ENCODE assay signal across 9 cellular contexts in genomic region chr2:68689553-68690537, GRCh38. TPM values are rescaled to one million over a fixed set of nuclear protein-coding genes. Genes with fewer than 3 reads are reported as not detected.
DNase-seq lines count a peak whose midpoint lies in the region; ATAC-seq and TF ChIP-seq lines count a peak whose summit lies in the region.
"Had no signal": no experiment of that assay in that cellular context is flagged by ENCODE, and none has a peak within 500 bp of the region (broad histone marks: within the 10 kb centered on the region; RNA-seq: fewer than 3 reads in every experiment).

No MANE protein-coding gene starts in this region.

- H3K27me3 ChIP-seq in CD4-positive, CD25-positive, alpha-beta regulatory T cell (ENCODE audit: control insufficient read depth, insufficient read depth, low read length) = no peaks in the 10 kb centered on the region
- no peaks in the 10 kb centered on the region for H3K27me3 ChIP-seq in vagina

- H3K27ac Mint-ChIP-seq in CD4-positive, CD25-positive, alpha-beta regulatory T cell = peak overlapping the region in 2 of 3 donors; percentile 3 to 33
- peak overlapping the region; percentile 27 for H3K27ac Mint-ChIP-seq in activated CD4-positive, alpha-beta memory T cell treated with anti-CD3 and anti-CD28 coated beads, Interleukin-2, amount 10 ng/mL, durations not matched to agents 7 days and 5 days

- peaks cover 7% of the 10 kb centered on the region for H3K36me3 Mint-ChIP-seq in CD4-positive, CD25-positive, alpha-beta regulatory T cell
- no peaks in the 10 kb centered on the region for H3K36me3 Mint-ChIP-seq in activated CD4-positive, alpha-beta memory T cell treated with anti-CD3 and anti-CD28 coated beads, Interleukin-2, amount 10 ng/mL, durations not matched to agents 7 days and 5 days (ENCODE audit: low read depth)

- peaks cover 7 to 14% (median 10%) of the 10 kb centered on the region in 4 donors for H3K4me1 Mint-ChIP-seq in CD4-positive, CD25-positive, alpha-beta regulatory T cell
- H3K4me1 Mint-ChIP-seq in activated CD4-positive, alpha-beta memory T cell treated with anti-CD3 and anti-CD28 coated beads, Interleukin-2, amount 10 ng/mL, durations not matched to agents 7 days and 5 days = peaks cover 21% of the 10 kb centered on the region

- peak; percentile 42 to 62 for ATAC-seq in CD4-positive, CD25-positive, alpha-beta regulatory T cell (ENCODE audit: low read depth in 2 of 2)
- peak; percentile 97 for ATAC-seq in GM19455 (IDR thresholded peaks at IDR 0.05; ENCODE audit: unreplicated experiment)
- peak; percentile 94 for ATAC-seq in HG03378 (IDR thresholded peaks at IDR 0.05; ENCODE audit: unreplicated experiment)

- H3K4me1 ChIP-seq in CD4-positive, CD25-positive, alpha-beta regulatory T cell (ENCODE audit: control insufficient read depth, insufficient read depth, low read length, poor library complexity, severe bottlenecking) = peaks cover 11% of the 10 kb centered on the region
- H3K4me1 ChIP-seq in vagina = no peaks in the 10 kb centered on the region

- DNase-seq in CD4-positive, CD25-positive, alpha-beta regulatory T cell = peak in 1 of 3 donors; percentile 35
- DNase-seq in activated CD4-positive, alpha-beta memory T cell treated with anti-CD3 and anti-CD28 coated beads, Interleukin-2, amount 10 ng/mL, durations not matched to agents 7 days and 5 days = no peak
- DNase-seq in vagina (ENCODE audit: extremely low spot score in 2 of 2) (no peak), DMS153 treated with DMSO at 0.1 percent for 48 hours (lab: John Stamatoyannopoulos, UW; ENCODE audit: unreplicated experiment) (no peak), islet precursor cell (no peak), iPS-NIHi11 (ENCODE audit: low spot score) (no peak)

- H3K4me3 Mint-ChIP-seq in CD4-positive, CD25-positive, alpha-beta regulatory T cell = no peak overlapping the region
- no peak overlapping the region for H3K4me3 Mint-ChIP-seq in activated CD4-positive, alpha-beta memory T cell treated with anti-CD3 and anti-CD28 coated beads, Interleukin-2, amount 10 ng/mL, durations not matched to agents 7 days and 5 days

- POLR2A ChIA-PET in activated CD4-positive, alpha-beta memory T cell treated with anti-CD3 and anti-CD28 coated beads, Interleukin-2, amount 10 ng/mL, durations not matched to agents 7 days and 5 days (lab: Charles Lee) = no interaction called here

- CTCF ChIA-PET in activated CD4-positive, alpha-beta memory T cell treated with anti-CD3 and anti-CD28 coated beads, Interleukin-2, amount 10 ng/mL, durations not matched to agents 7 days and 5 days (lab: Charles Lee) = interaction anchor here (0.9 to 2.0 kb wide), 6 partner anchors 11 to 235 kb away, joined by 3 to 8 read pairs (median 4); no protein-coding TSS in a partner anchor

- H3K9me3 ChIP-seq in CD4-positive, CD25-positive, alpha-beta regulatory T cell (ENCODE audit: control insufficient read depth in 2 of 2, low read length in 2 of 2) = no peaks in the 10 kb centered on the region
- no peaks in the 10 kb centered on the region for H3K9me3 ChIP-seq in vagina
- H3K9me3 ChIP-seq: thoracic aorta had no signal

- H3K9me3 Mint-ChIP-seq in CD4-positive, CD25-positive, alpha-beta regulatory T cell = peaks cover 0 to 2% (median 0%) of the 10 kb centered on the region in 7 donors
- no peaks in the 10 kb centered on the region for H3K9me3 Mint-ChIP-seq in activated CD4-positive, alpha-beta memory T cell treated with anti-CD3 and anti-CD28 coated beads, Interleukin-2, amount 10 ng/mL, durations not matched to agents 7 days and 5 days

- no peak overlapping the region for H3K27ac ChIP-seq in CD4-positive, CD25-positive, alpha-beta regulatory T cell (ENCODE audit: insufficient read depth, low read length, poor library complexity, severe bottlenecking)
- no peak overlapping the region for H3K27ac ChIP-seq in vagina
- H3K27ac ChIP-seq: thoracic aorta had no signal

- H3K36me3 ChIP-seq in CD4-positive, CD25-positive, alpha-beta regulatory T cell (ENCODE audit: control insufficient read depth, insufficient read depth, low read length) = no peaks in the 10 kb centered on the region
- no peaks in the 10 kb centered on the region for H3K36me3 ChIP-seq in vagina
- H3K36me3 ChIP-seq: thoracic aorta had no signal

- peaks cover 12% of the 10 kb centered on the region for H3K27me3 Mint-ChIP-seq in CD4-positive, CD25-positive, alpha-beta regulatory T cell
- H3K27me3 Mint-ChIP-seq in activated CD4-positive, alpha-beta memory T cell treated with anti-CD3 and anti-CD28 coated beads, Interleukin-2, amount 10 ng/mL, durations not matched to agents 7 days and 5 days = peaks cover 6% of the 10 kb centered on the region

- intact Hi-C loops in vagina (cut with DNase I) = no loop called here

- TF ChIP-seq CTCF in vagina (IDR thresholded peaks at IDR 0.05) = no peak

- no peak for TF ChIP-seq POLR2A in vagina (IDR thresholded peaks at IDR 0.05)

- peak overlapping the region; percentile 9 for H3K4me3 ChIP-seq in CD4-positive, CD25-positive, alpha-beta regulatory T cell (ENCODE audit: low read depth, low read length)
- H3K4me3 ChIP-seq in vagina = no peak overlapping the region
- H3K4me3 ChIP-seq: thoracic aorta had no signal

RNA-seq across cellular contexts. Expression of gene ARHGAP25, which starts 44.8 kb away (rescaled TPM):
- 142 TPM for total RNA-seq in CD4-positive, CD25-positive, alpha-beta regulatory T cell
- 100 to 1,000 TPM in 3 of 4 donors, 10 to 100 TPM in 1; 97.8 to 148 (median 124) TPM for polyA plus RNA-seq in CD4-positive, CD25-positive, alpha-beta regulatory T cell
- total RNA-seq in activated CD4-positive, alpha-beta memory T cell treated with anti-CD3 and anti-CD28 coated beads, Interleukin-2, amount 10 ng/mL, durations not matched to agents 7 days and 5 days = 100 to 1,000 TPM; 128 to 132 TPM
- total RNA-seq in vagina = 9.6 TPM

RNA-seq across cellular contexts. Expression of gene PROKR1, which starts 46.5 kb away (rescaled TPM):
- total RNA-seq in CD4-positive, CD25-positive, alpha-beta regulatory T cell = not detected
- polyA plus RNA-seq in CD4-positive, CD25-positive, alpha-beta regulatory T cell = not detected
- not detected for total RNA-seq in activated CD4-positive, alpha-beta memory T cell treated with anti-CD3 and anti-CD28 coated beads, Interleukin-2, amount 10 ng/mL, durations not matched to agents 7 days and 5 days
- not detected for total RNA-seq in vagina
- total RNA-seq: thoracic aorta had no signal

Comparison
In these comparisons a context has a peak if more than half of its experiments do, and no peak if none do; other contexts are left out.
1. RNA of gene ARHGAP25, which starts 44.8 kb away (total RNA-seq): 142 TPM in CD4-positive, CD25-positive, alpha-beta regulatory T cell (single experiment) and 128 to 132 TPM in activated CD4-positive, alpha-beta memory T cell treated with anti-CD3 and anti-CD28 coated beads, Interleukin-2, amount 10 ng/mL, durations not matched to agents 7 days and 5 days; 9.6 TPM in vagina (single experiment); every median in the first group is over 10 times any median in the second.
2. Peak in every context shown above with its lines, with median percentiles within 50 percentile points of each other: ATAC-seq.